Comparison of ENCODE assay signal across 17 cellular contexts in genomic region chr14:77077040-77077439, GRCh38. TPM values are rescaled to one million over a fixed set of nuclear protein-coding genes. Genes with fewer than 3 reads are reported as not detected.
DNase-seq lines count a peak whose midpoint lies in the region; TF ChIP-seq lines count a peak whose summit lies in the region.
"Had no signal": no experiment of that assay in that cellular context is flagged by ENCODE, and none has a peak within 500 bp of the region (broad histone marks: within the 10 kb centered on the region; RNA-seq: fewer than 3 reads in every experiment).

No MANE protein-coding gene starts in this region.

- no peak for TF ChIP-seq EP300 in tibial nerve (IDR thresholded peaks at IDR 0.05)

- H3K4me1 Mint-ChIP-seq in mesothelial cell of epicardium (peaks cover 23% of the 10 kb centered on the region), immature natural killer cell (no peaks in the 10 kb centered on the region)

- H3K27ac ChIP-seq in tibial nerve, result peak overlapping the region; percentile 76 to 96 (median 82)

- H3K4me3 Mint-ChIP-seq in mesothelial cell of epicardium, result no peak overlapping the region
- no peak overlapping the region for H3K4me3 Mint-ChIP-seq in immature natural killer cell
- H3K4me3 Mint-ChIP-seq: activated T-cell treated with anti-CD3 and anti-CD28 coated beads, Interleukin-2, amount 50 U/mL, for 4 hours had no signal

- H3K27ac Mint-ChIP-seq in mesothelial cell of epicardium, result peak overlapping the region; percentile 96
- H3K27ac Mint-ChIP-seq in immature natural killer cell, result no peak overlapping the region

- peaks cover 23% of the 10 kb centered on the region for H3K4me1 ChIP-seq in adipocyte (ENCODE audit: control insufficient read depth, insufficient read depth, low read length)
- peaks cover 0 to 42% (median 21%) of the 10 kb centered on the region in 4 donors for H3K4me1 ChIP-seq in tibial nerve
- H3K4me1 ChIP-seq: BE2C had no signal

- H3K36me3 ChIP-seq in adipocyte (ENCODE audit: control insufficient read depth, insufficient read depth, low read length, severe bottlenecking), result no peaks in the 10 kb centered on the region
- H3K36me3 ChIP-seq in tibial nerve, result no peaks in the 10 kb centered on the region
- H3K36me3 ChIP-seq: BE2C had no signal

- TF ChIP-seq POLR2A in tibial nerve (IDR thresholded peaks at IDR 0.05), result no peak

- H3K9me3 ChIP-seq in adipocyte (ENCODE audit: control insufficient read depth, low read length) (peaks cover 7% of the 10 kb centered on the region), tibial nerve (peaks cover 0 to 7% (median 0%) of the 10 kb centered on the region in 4 donors)
- H3K9me3 ChIP-seq: BE2C had no signal

- H3K4me3 ChIP-seq in adipocyte (ENCODE audit: low read length) (no peak overlapping the region), tibial nerve (no peak overlapping the region)

- H3K36me3 Mint-ChIP-seq in mesothelial cell of epicardium (peaks cover 2% of the 10 kb centered on the region), immature natural killer cell (peaks cover 0 to 3% (median 0%) of the 10 kb centered on the region in 3 donors)

- TF ChIP-seq CTCF in mesothelial cell of epicardium (IDR thresholded peaks at IDR 0.05; ENCODE audit: unreplicated experiment), result no peak
- TF ChIP-seq CTCF in tibial nerve (IDR thresholded peaks at IDR 0.05), result no peak

- intact Hi-C loops in cardiac septum (cut with DNase I), result loop anchor here (2.0 kb wide), 1 partner anchor 20 kb away; no protein-coding TSS in a partner anchor

- DNase-seq in adipocyte (ENCODE audit: low read depth) (no peak), cardiac septum (ENCODE audit: low spot score) (peak; percentile 31), mesothelial cell of epicardium (ENCODE audit: low spot score in 2 of 2, unreplicated experiment in 2 of 2) (no peak), tibial nerve (ENCODE audit: low spot score in 2 of 2) (no peak), immature natural killer cell (no peak), NCI-H187 treated with DMSO at 0.1 percent for 48 hours (lab: John Stamatoyannopoulos, UW) (no peak), AG20443 (ENCODE audit: low spot score) (no peak), ureter (ENCODE audit: low spot score) (no peak)
- DNase-seq: activated CD4-positive, alpha-beta T cell treated with anti-CD3 and anti-CD28 coated beads for 48 hours; activated T-cell treated with anti-CD3 and anti-CD28 coated beads, Interleukin-2, amount 50 U/mL, for 4 hours; amygdala; BE2C; effector CD4-positive, alpha-beta T cell; NCI-H146; NCI-H510A treated with DMSO at 0.1 percent for 48 hours; occipital lobe; stimulated activated CD4-positive, alpha-beta T cell treated with anti-CD3 and anti-CD28 coated beads, Interleukin-15, amount 100 ng/mL, for 24 hours had no signal

- peak overlapping the region; percentile 64 for H3K9ac ChIP-seq in adipocyte (ENCODE audit: low read length)

- H3K27me3 Mint-ChIP-seq in mesothelial cell of epicardium (ENCODE audit: low read depth) (no peaks in the 10 kb centered on the region), immature natural killer cell (ENCODE audit: low read depth in 3 of 3) (peaks cover 0 to 8% (median 3%) of the 10 kb centered on the region in 3 donors)

- WGBS in tibial nerve, 2 donors, result 81 to 88% methylated on average over 3 of the region's 3 CpGs

- H3K27me3 ChIP-seq in adipocyte (replicated peaks; ENCODE audit: control insufficient read depth, insufficient read depth, low read length) (no peaks in the 10 kb centered on the region), tibial nerve (no peaks in the 10 kb centered on the region)
- H3K27me3 ChIP-seq: BE2C had no signal

- H3K9me3 Mint-ChIP-seq in mesothelial cell of epicardium (peaks cover 12% of the 10 kb centered on the region), immature natural killer cell (peaks cover 0 to 8% (median 3%) of the 10 kb centered on the region in 6 donors)

RNA-seq across cellular contexts. Expression of gene CIPC, which starts 21.0 kb away (rescaled TPM):
- total RNA-seq in cardiac septum, result 45.9 TPM
- 21.9 to 22.9 TPM (median 22.4 TPM) in 3 replicates for total RNA-seq in mesothelial cell of epicardium
- 10 to 100 TPM; 38.1 to 76.7 (median 41.5) TPM for total RNA-seq in tibial nerve
- 1 to 10 TPM; 2.0 to 6.7 (median 3.2) TPM for polyA plus RNA-seq in immature natural killer cell
- 39.5 TPM for total RNA-seq in ureter

RNA-seq across cellular contexts. Expression of gene IRF2BPL, which starts 48.5 kb away (rescaled TPM):
- total RNA-seq in cardiac septum (46.0 TPM), mesothelial cell of epicardium (126 to 131 TPM (median 128 TPM) in 3 replicates), tibial nerve (10 to 100 TPM; 52.4 to 69.2 (median 60.7) TPM), ureter (77.2 TPM)
- 10 to 100 TPM in 1 of 3 donors, 1 to 10 TPM in 2; 3.5 to 11.1 (median 3.6) TPM for polyA plus RNA-seq in immature natural killer cell
